2 cellular contexts compared by ENCODE assay signal in the genomic region with DNA sequence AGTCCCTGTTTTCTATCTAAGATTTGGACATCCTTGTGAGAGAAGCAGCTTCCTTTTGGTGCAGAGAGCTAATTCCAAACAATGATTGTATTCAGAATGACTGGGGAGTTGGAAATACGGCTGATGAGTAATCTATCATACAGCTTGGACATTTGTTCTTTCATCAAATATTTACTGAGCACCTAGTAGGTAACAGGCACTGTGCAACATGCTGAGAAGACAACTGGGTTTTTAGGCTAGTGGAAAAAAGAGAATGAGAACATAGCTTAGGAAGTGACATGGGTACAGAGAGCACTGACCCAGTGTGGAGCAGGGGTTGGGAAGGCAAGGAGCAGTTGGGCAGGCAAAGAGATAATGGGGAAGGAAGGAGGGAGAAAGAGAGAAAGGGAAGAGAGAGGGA.
TF ChIP-seq lines count a peak whose summit lies in the region.

No MANE protein-coding gene starts in this region.

TF ChIP-seq in A549, 52 proteins besides CTCF, POLR2A, EP300 and RAD21 (continued from another document):
- no peak for TF ChIP-seq BCL3 (IDR thresholded peaks at IDR 0.05)

TF ChIP-seq in HepG2, 621 proteins besides CTCF, POLR2A, EP300 and RAD21 (continued from another document and continues in another):
- TF ChIP-seq REST (IDR thresholded peaks at IDR 0.05; ENCODE audit: borderline replicate concordance in 1 of 2, low read depth in 1 of 2, low read length in 2 of 2), result no peak
- TF ChIP-seq ZSCAN29 (CRISPR knock-in tag; conservative IDR thresholded peaks at IDR 0.05), result peak; percentile 56; the same call in 1 of the 2 replicates
- peak; percentile 40; the same call in 1 of the 2 replicates for TF ChIP-seq ZNF331 (CRISPR knock-in tag; IDR thresholded peaks at IDR 0.05)
- no peak for TF ChIP-seq KDM4B (CRISPR knock-in tag; IDR thresholded peaks at IDR 0.05)
- no peak for TF ChIP-seq LCORL (IDR thresholded peaks at IDR 0.05)
- TF ChIP-seq LCORL (CRISPR knock-in tag; IDR thresholded peaks at IDR 0.05), result no peak
- no peak for TF ChIP-seq ZNF557 (CRISPR knock-in tag; IDR thresholded peaks at IDR 0.05)
- no peak for TF ChIP-seq CHD4 (IDR thresholded peaks at IDR 0.05; ENCODE audit: borderline replicate concordance, low read length)
- no peak for TF ChIP-seq REXO4 (CRISPR knock-in tag; IDR thresholded peaks at IDR 0.05; ENCODE audit: borderline replicate concordance)
- TF ChIP-seq ZBTB7A (CRISPR knock-in tag; IDR thresholded peaks at IDR 0.05), result no peak
- no peak for TF ChIP-seq MTERF4 (CRISPR knock-in tag; IDR thresholded peaks at IDR 0.05)
- no peak for TF ChIP-seq KIAA2018 (CRISPR knock-in tag; IDR thresholded peaks at IDR 0.05; ENCODE audit: borderline replicate concordance)
- 0 out of 2 replicates have a peak, but pooled peaks have one; percentile 40 for TF ChIP-seq IRF2 (CRISPR knock-in tag; IDR thresholded peaks at IDR 0.05)
- TF ChIP-seq TIGD3 (CRISPR knock-in tag; IDR thresholded peaks at IDR 0.05; ENCODE audit: borderline replicate concordance), result no peak
- no peak for TF ChIP-seq TOE1 (CRISPR knock-in tag; IDR thresholded peaks at IDR 0.05)
- TF ChIP-seq MXD4 (CRISPR knock-in tag; IDR thresholded peaks at IDR 0.05), result no peak
- no peak for TF ChIP-seq ZNF543 (CRISPR knock-in tag; IDR thresholded peaks at IDR 0.05)
- TF ChIP-seq, protein P1, sequence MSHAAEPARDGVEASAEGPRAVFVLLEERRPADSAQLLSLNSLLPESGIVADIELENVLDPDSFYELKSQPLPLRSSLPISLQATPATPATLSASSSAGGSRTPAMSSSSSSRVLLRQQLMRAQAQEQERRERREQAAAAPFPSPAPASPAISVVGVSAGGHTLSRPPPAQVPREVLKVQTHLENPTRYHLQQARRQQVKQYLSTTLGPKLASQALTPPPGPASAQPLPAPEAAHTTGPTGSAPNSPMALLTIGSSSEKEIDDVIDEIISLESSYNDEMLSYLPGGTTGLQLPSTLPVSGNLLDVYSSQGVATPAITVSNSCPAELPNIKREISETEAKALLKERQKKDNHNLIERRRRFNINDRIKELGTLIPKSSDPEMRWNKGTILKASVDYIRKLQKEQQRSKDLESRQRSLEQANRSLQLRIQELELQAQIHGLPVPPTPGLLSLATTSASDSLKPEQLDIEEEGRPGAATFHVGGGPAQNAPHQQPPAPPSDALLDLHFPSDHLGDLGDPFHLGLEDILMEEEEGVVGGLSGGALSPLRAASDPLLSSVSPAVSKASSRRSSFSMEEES (CRISPR knock-in tag; IDR thresholded peaks at IDR 0.05), result no peak
- TF ChIP-seq, protein P2, sequence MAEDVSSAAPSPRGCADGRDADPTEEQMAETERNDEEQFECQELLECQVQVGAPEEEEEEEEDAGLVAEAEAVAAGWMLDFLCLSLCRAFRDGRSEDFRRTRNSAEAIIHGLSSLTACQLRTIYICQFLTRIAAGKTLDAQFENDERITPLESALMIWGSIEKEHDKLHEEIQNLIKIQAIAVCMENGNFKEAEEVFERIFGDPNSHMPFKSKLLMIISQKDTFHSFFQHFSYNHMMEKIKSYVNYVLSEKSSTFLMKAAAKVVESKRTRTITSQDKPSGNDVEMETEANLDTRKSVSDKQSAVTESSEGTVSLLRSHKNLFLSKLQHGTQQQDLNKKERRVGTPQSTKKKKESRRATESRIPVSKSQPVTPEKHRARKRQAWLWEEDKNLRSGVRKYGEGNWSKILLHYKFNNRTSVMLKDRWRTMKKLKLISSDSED (CRISPR knock-in tag; IDR thresholded peaks at IDR 0.05), result no peak
- TF ChIP-seq MED13 (CRISPR knock-in tag; IDR thresholded peaks at IDR 0.05), result no peak
- TF ChIP-seq GTF2F1 (IDR thresholded peaks at IDR 0.05; ENCODE audit: low read length), result no peak
- TF ChIP-seq GFI1 (CRISPR knock-in tag; IDR thresholded peaks at IDR 0.05; ENCODE audit: borderline replicate concordance), result no peak
- TF ChIP-seq EZH2 (conservative IDR thresholded peaks at IDR 0.05; ENCODE audit: low read depth, low read length), result no peak
- TF ChIP-seq, protein P3, sequence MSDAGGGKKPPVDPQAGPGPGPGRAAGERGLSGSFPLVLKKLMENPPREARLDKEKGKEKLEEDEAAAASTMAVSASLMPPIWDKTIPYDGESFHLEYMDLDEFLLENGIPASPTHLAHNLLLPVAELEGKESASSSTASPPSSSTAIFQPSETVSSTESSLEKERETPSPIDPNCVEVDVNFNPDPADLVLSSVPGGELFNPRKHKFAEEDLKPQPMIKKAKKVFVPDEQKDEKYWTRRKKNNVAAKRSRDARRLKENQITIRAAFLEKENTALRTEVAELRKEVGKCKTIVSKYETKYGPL (CRISPR knock-in tag; IDR thresholded peaks at IDR 0.05), result no peak
- no peak for TF ChIP-seq KLF6 (CRISPR knock-in tag; IDR thresholded peaks at IDR 0.05)
- TF ChIP-seq BHLHE40 (IDR thresholded peaks at IDR 0.05; ENCODE audit: low read length), result no peak
- no peak for TF ChIP-seq HOXA3 (CRISPR knock-in tag; IDR thresholded peaks at IDR 0.05)
- TF ChIP-seq, protein P4, sequence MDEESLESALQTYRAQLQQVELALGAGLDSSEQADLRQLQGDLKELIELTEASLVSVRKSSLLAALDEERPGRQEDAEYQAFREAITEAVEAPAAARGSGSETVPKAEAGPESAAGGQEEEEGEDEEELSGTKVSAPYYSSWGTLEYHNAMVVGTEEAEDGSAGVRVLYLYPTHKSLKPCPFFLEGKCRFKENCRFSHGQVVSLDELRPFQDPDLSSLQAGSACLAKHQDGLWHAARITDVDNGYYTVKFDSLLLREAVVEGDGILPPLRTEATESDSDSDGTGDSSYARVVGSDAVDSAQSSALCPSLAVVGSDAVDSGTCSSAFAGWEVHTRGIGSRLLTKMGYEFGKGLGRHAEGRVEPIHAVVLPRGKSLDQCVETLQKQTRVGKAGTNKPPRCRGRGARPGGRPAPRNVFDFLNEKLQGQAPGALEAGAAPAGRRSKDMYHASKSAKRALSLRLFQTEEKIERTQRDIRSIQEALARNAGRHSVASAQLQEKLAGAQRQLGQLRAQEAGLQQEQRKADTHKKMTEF (CRISPR knock-in tag; IDR thresholded peaks at IDR 0.05), result peak; percentile 56
- TF ChIP-seq ELK4 (CRISPR knock-in tag; IDR thresholded peaks at IDR 0.05; ENCODE audit: borderline replicate concordance), result no peak
- peak; percentile 55 for TF ChIP-seq ARID3A (IDR thresholded peaks at IDR 0.05; ENCODE audit: low read depth, low read length)
- TF ChIP-seq ZNF382 (CRISPR knock-in tag; IDR thresholded peaks at IDR 0.05; ENCODE audit: borderline replicate concordance), result no peak
- no peak for TF ChIP-seq ZNF781 (CRISPR knock-in tag; IDR thresholded peaks at IDR 0.05; ENCODE audit: borderline replicate concordance, not compliant biosample characterization)
